9 cellular contexts compared by ENCODE assay signal in genomic region chr17:411416-412120, GRCh38. TPM values are rescaled to one million over a fixed set of nuclear protein-coding genes. Genes with fewer than 3 reads are reported as not detected.
DNase-seq lines count a peak whose midpoint lies in the region; ATAC-seq and TF ChIP-seq lines count a peak whose summit lies in the region.
"Had no signal": no experiment of that assay in that cellular context is flagged by ENCODE, and none has a peak within 500 bp of the region (broad histone marks: within the 10 kb centered on the region; RNA-seq: fewer than 3 reads in every experiment).

No MANE protein-coding gene starts in this region.

- DNase-seq in GM23248, result peak; percentile 12
- no peak for DNase-seq in PC-9
- no peak for DNase-seq in effector memory CD4-positive, alpha-beta T cell
- no peak for DNase-seq in AG20443 (ENCODE audit: low spot score)
- no peak for DNase-seq in NCI-H82 (lab: John Stamatoyannopoulos, UW)
- DNase-seq: NCI-H2107 had no signal

- H3K4me2 ChIP-seq in GM23248 (ENCODE audit: unreplicated experiment), result peak overlapping the region; percentile 88
- peak overlapping the region; percentile 97 for H3K4me2 ChIP-seq in PC-9

- H3K79me2 ChIP-seq in GM23248 (ENCODE audit: insufficient read depth), result no peaks in the 10 kb centered on the region
- H3K79me2 ChIP-seq in PC-9 (ENCODE audit: low read depth), result peaks cover 9% of the 10 kb centered on the region

- POLR2A ChIA-PET in PC-9 (lab: Charles Lee; ENCODE audit: unreplicated experiment), result interaction anchor here (0.7 kb wide), 2 partner anchors 692 to 1445 kb away, joined by 3 to 5 read pairs; no protein-coding TSS in a partner anchor

- intact Hi-C loops in PC-9 (cut with micrococcal nuclease; ENCODE audit: unreplicated experiment), result loop anchor here (1.0 kb wide), 3 partner anchors 283 to 341 kb away; partner anchors contain the start of gene GEMIN4

- peak overlapping the region; percentile 68 for H3K27ac ChIP-seq in GM23248
- H3K27ac ChIP-seq in PC-9, result no peak overlapping the region
- H3K27ac ChIP-seq in effector memory CD4-positive, alpha-beta T cell (ENCODE audit: insufficient read depth, low read length, poor library complexity, severe bottlenecking), result peak overlapping the region; percentile 93
- H3K27ac ChIP-seq in neutrophil, result peak overlapping the region; percentile 86
- H3K27ac ChIP-seq: thoracic aorta had no signal

- no peak for ATAC-seq in GM18502 (IDR thresholded peaks at IDR 0.05; ENCODE audit: poor library complexity, unreplicated experiment)

- peak overlapping the region; percentile 6 for H2AFZ ChIP-seq in GM23248
- no peak overlapping the region for H2AFZ ChIP-seq in PC-9

- H3K9ac ChIP-seq in GM23248, result peak overlapping the region; percentile 90; the same call in 1 of the 2 replicates

- TF ChIP-seq CTCF in PC-9 (conservative IDR thresholded peaks at IDR 0.05) (no peak), neutrophil (IDR thresholded peaks at IDR 0.05) (no peak)

- H3K9me3 ChIP-seq in GM23248 (ENCODE audit: low read depth) (no peaks in the 10 kb centered on the region), PC-9 (ENCODE audit: insufficient read depth, low read depth) (no peaks in the 10 kb centered on the region), neutrophil (no peaks in the 10 kb centered on the region)
- no peaks in the 10 kb centered on the region for H3K9me3 ChIP-seq in effector memory CD4-positive, alpha-beta T cell (ENCODE audit: control insufficient read depth, low read length)
- H3K9me3 ChIP-seq: thoracic aorta had no signal

- BruUV-seq in PC-9 (replicated peaks; lab: Mats Ljungman, UMichigan), result no TSS peak

- H4K20me1 ChIP-seq in GM23248 (ENCODE audit: insufficient read depth), result no peaks in the 10 kb centered on the region
- H4K20me1 ChIP-seq in PC-9 (ENCODE audit: insufficient read depth), result no peaks in the 10 kb centered on the region

- no peaks in the 10 kb centered on the region for H3K9me2 ChIP-seq in GM23248 (ENCODE audit: insufficient read depth)
- H3K9me2 ChIP-seq in PC-9 (ENCODE audit: insufficient read depth), result no peaks in the 10 kb centered on the region

- H3K4me1 ChIP-seq in GM23248 (ENCODE audit: insufficient read depth) (0 out of 2 replicates have a peak, but pooled peaks cover 7% of the 10 kb centered on the region), PC-9 (replicated peaks; ENCODE audit: insufficient read depth) (peaks cover 11% of the 10 kb centered on the region), neutrophil (ENCODE audit: control insufficient read depth in 1 of 2, insufficient read depth in 1 of 2, low read depth in 1 of 2, low read length in 1 of 2) (peaks cover 62 to 69% of the 10 kb centered on the region in 2 experiments)
- H3K4me1 ChIP-seq in effector memory CD4-positive, alpha-beta T cell (ENCODE audit: control insufficient read depth, insufficient read depth, low read length, poor library complexity, severe bottlenecking), result peaks cover 56% of the 10 kb centered on the region

- H3K4me3 ChIP-seq in GM23248 (peak overlapping the region; percentile 86), PC-9 (peak overlapping the region; percentile 97; the same call in 1 of the 2 replicates), neutrophil (ENCODE audit: low read depth in 1 of 2, low read length in 1 of 2) (peak overlapping the region in 1 of 2 experiments; percentile 92)
- no peak overlapping the region for H3K4me3 ChIP-seq in effector memory CD4-positive, alpha-beta T cell (ENCODE audit: insufficient read depth, low read depth, low read length, poor library complexity, severe bottlenecking)

- H3F3A ChIP-seq in GM23248 (ENCODE audit: insufficient read depth), result peaks cover 14% of the 10 kb centered on the region; the same call in 1 of the 2 replicates
- H3F3A ChIP-seq in PC-9 (ENCODE audit: insufficient read depth, low read depth), result no peaks in the 10 kb centered on the region

- CTCF ChIA-PET in PC-9 (lab: Charles Lee), result interaction anchor here (0.6 to 3.1 kb wide), 11 partner anchors 153 to 647 kb away, joined by 3 to 29 read pairs (median 6); partner anchors contain the start of gene TIMM22

- no peaks in the 10 kb centered on the region for H3K36me3 ChIP-seq in GM23248 (ENCODE audit: low read depth)
- no peaks in the 10 kb centered on the region for H3K36me3 ChIP-seq in PC-9 (ENCODE audit: low read depth)
- no peaks in the 10 kb centered on the region for H3K36me3 ChIP-seq in effector memory CD4-positive, alpha-beta T cell (ENCODE audit: control insufficient read depth, insufficient read depth, low read length)
- no peaks in the 10 kb centered on the region for H3K36me3 ChIP-seq in neutrophil
- H3K36me3 ChIP-seq: thoracic aorta had no signal

- in situ Hi-C loops in GM23248 (cut with MboI), result no loop called here

- 65 to 66% methylated on average over 13 of the region's 13 CpGs for WGBS in GM23248 (ENCODE audit: low coverage in 1 of 2, low lambda C conversion rate in 2 of 2, missing lambda C conversion rate in 2 of 2), 2 experiments

- no peaks in the 10 kb centered on the region for H3K27me3 ChIP-seq in GM23248 (replicated peaks; ENCODE audit: insufficient read depth)
- H3K27me3 ChIP-seq in PC-9 (ENCODE audit: insufficient read depth, low read depth), result no peaks in the 10 kb centered on the region
- no peaks in the 10 kb centered on the region for H3K27me3 ChIP-seq in effector memory CD4-positive, alpha-beta T cell (replicated peaks; ENCODE audit: control insufficient read depth, insufficient read depth, low read length, poor library complexity, severe bottlenecking)
- H3K27me3 ChIP-seq in neutrophil, result no peaks in the 10 kb centered on the region

RNA-seq across cellular contexts. Expression of gene RFLNB, which starts 34.2 kb away (rescaled TPM):
- 73.1 and 78.9 TPM in 2 replicates for total RNA-seq in GM23248 (2014; rRNA removed; shearing (Covaris generic))
- polyA plus RNA-seq in GM23248 (2016; fragmentation: Nextera tagmentation; extraction: Ambion mirVana), result 45.7 and 47.6 TPM in 2 replicates
- total RNA-seq in PC-9 (2021), result 0.81 and 1.1 TPM in 2 replicates

RNA-seq across cellular contexts. Expression of gene RPH3AL, which starts 59.0 kb away (rescaled TPM):
- total RNA-seq in GM23248 (2014; rRNA removed; shearing (Covaris generic)), result 2.7 and 13.4 TPM in 2 replicates
- polyA plus RNA-seq in GM23248 (2016; fragmentation: Nextera tagmentation; extraction: Ambion mirVana), result 5.2 and 5.4 TPM in 2 replicates
- total RNA-seq in PC-9 (2021), result 26.0 and 29.4 TPM in 2 replicates

Comparison
In these comparisons a context has a peak if more than half of its experiments do, and no peak if none do; other contexts are left out.
1. RNA of gene RFLNB, which starts 34.2 kb away (total RNA-seq): 73.1 to 78.9 TPM in GM23248; 0.81 to 1.1 TPM in PC-9; every median in the first group is over 10 times any median in the second.